20 cellular contexts compared by ENCODE assay signal in genomic region chr14:57961793-57962075, GRCh38.
DNase-seq lines count a peak whose midpoint lies in the region; ATAC-seq and TF ChIP-seq lines count a peak whose summit lies in the region.
"Had no signal": no experiment of that assay in that cellular context is flagged by ENCODE, and none has a peak within 500 bp of the region (broad histone marks: within the 10 kb centered on the region; RNA-seq: fewer than 3 reads in every experiment).

No MANE protein-coding gene starts in this region.

- H3K36me3 ChIP-seq in GM23338 (ENCODE audit: insufficient read depth) (no peaks in the 10 kb centered on the region), esophagus muscularis mucosa (no peaks in the 10 kb centered on the region), neuronal stem cell (replicated peaks in 1 of 2; ENCODE audit: control insufficient read depth in 2 of 2, insufficient read depth in 2 of 2, low read length in 2 of 2) (no peaks in the 10 kb centered on the region), uterus (no peaks in the 10 kb centered on the region), osteoblast (ENCODE audit: insufficient read depth, low read length) (no peaks in the 10 kb centered on the region)

- H3K27me3 ChIP-seq in GM23338 (ENCODE audit: insufficient read depth) = no peaks in the 10 kb centered on the region
- no peaks in the 10 kb centered on the region for H3K27me3 ChIP-seq in esophagus muscularis mucosa
- H3K27me3 ChIP-seq in neuronal stem cell (ENCODE audit: control insufficient read depth in 3 of 3, insufficient read depth in 3 of 3, low read depth in 1 of 3, low read length in 3 of 3) = peaks cover 0 to 15% (median 0%) of the 10 kb centered on the region in 3 experiments
- H3K27me3 ChIP-seq in uterus = no peaks in the 10 kb centered on the region
- H3K27me3 ChIP-seq in osteoblast (ENCODE audit: insufficient read depth, low read length) = no peaks in the 10 kb centered on the region

- H3K4me2 ChIP-seq in GM23338 = no peak overlapping the region
- no peak overlapping the region for H3K4me2 ChIP-seq in neuronal stem cell (ENCODE audit: insufficient read depth, low read length, poor library complexity, severe bottlenecking)
- H3K4me2 ChIP-seq in osteoblast (ENCODE audit: insufficient read depth, low read length) = no peak overlapping the region
- H3K4me2 ChIP-seq: KMS-11 had no signal

- H4K91ac ChIP-seq in neuronal stem cell (ENCODE audit: low read depth, low read length, poor library complexity) = no peak overlapping the region

- TF ChIP-seq EP300 in esophagus muscularis mucosa (IDR thresholded peaks at IDR 0.05) = no peak

- no peak overlapping the region for H2AK5ac ChIP-seq in neuronal stem cell (ENCODE audit: low read depth, low read length)

- H3K9me3 Mint-ChIP-seq in GM23338 = no peaks in the 10 kb centered on the region; the same call in 2 of the 3 replicates
- H3K9me3 Mint-ChIP-seq: CD8-positive, alpha-beta memory T cell had no signal

- H3K79me1 ChIP-seq in neuronal stem cell (ENCODE audit: low read depth, low read length) = no peaks in the 10 kb centered on the region

- H3K9me2 ChIP-seq in GM23338 (ENCODE audit: insufficient read depth) = no peaks in the 10 kb centered on the region

- TF ChIP-seq CTCF in GM23338 (conservative IDR thresholded peaks at IDR 0.05; ENCODE audit: low read depth in 2 of 2) = no peak
- TF ChIP-seq CTCF in esophagus muscularis mucosa (IDR thresholded peaks at IDR 0.05) = no peak
- TF ChIP-seq CTCF in uterus (IDR thresholded peaks at IDR 0.05) = no peak
- no peak for TF ChIP-seq CTCF in osteoblast (IDR thresholded peaks at IDR 0.05; ENCODE audit: extremely low read depth, low read depth, low read length)

- intact Hi-C loops in esophagus muscularis mucosa (cut with DNase I) (no loop called here), uterus (cut with DNase I; ENCODE audit: low total_unique reads) (no loop called here)

- peaks cover 13% of the 10 kb centered on the region for H3K27me3 Mint-ChIP-seq in GM23338 (ENCODE audit: insufficient read depth, low read depth, poor library complexity)

- H2BK120ac ChIP-seq in neuronal stem cell (ENCODE audit: low read depth, low read length) = no peak overlapping the region

- no peak overlapping the region for H3K23ac ChIP-seq in neuronal stem cell (ENCODE audit: low read depth, low read length, poor library complexity)

- H3K36me3 Mint-ChIP-seq in GM23338 (ENCODE audit: low read depth) = no peaks in the 10 kb centered on the region
- H3K36me3 Mint-ChIP-seq: CD8-positive, alpha-beta memory T cell had no signal

- peaks cover 27% of the 10 kb centered on the region for H3K4me1 Mint-ChIP-seq in GM23338
- H3K4me1 Mint-ChIP-seq: CD8-positive, alpha-beta memory T cell had no signal

- H3K4ac ChIP-seq in neuronal stem cell (ENCODE audit: low read length) = no peak overlapping the region

- ATAC-seq in GM23338 (no peak), GM21367 (IDR thresholded peaks at IDR 0.05; ENCODE audit: unreplicated experiment) (no peak)
- ATAC-seq: Right ventricle myocardium inferior had no signal

- no peak overlapping the region for H3K14ac ChIP-seq in neuronal stem cell (ENCODE audit: low read length)

- no peak overlapping the region for H2BK12ac ChIP-seq in neuronal stem cell (ENCODE audit: low read length)

- peak overlapping the region; percentile 56; the same call in 1 of the 2 replicates for H2AFZ ChIP-seq in GM23338
- peak overlapping the region; percentile 82 for H2AFZ ChIP-seq in neuronal stem cell (ENCODE audit: low read length)
- no peak overlapping the region for H2AFZ ChIP-seq in osteoblast (ENCODE audit: low read length)

- 48% methylated on average over 2 of the region's 2 CpGs for WGBS in esophagus muscularis mucosa
- WGBS in neuronal stem cell (ENCODE audit: extremely low coverage in 2 of 2, insufficient read length in 2 of 2, insufficient replicate concordance in 1 of 2), 2 donors = no CpG with 5 or more reads among the region's 2 CpGs

- H4K8ac ChIP-seq in neuronal stem cell (ENCODE audit: low read depth, low read length) = no peak overlapping the region

- H2BK5ac ChIP-seq in neuronal stem cell (ENCODE audit: low read length) = no peak overlapping the region

- DNase-seq in GM23338 (ENCODE audit: low spot score) (no peak), esophagus muscularis mucosa (ENCODE audit: extremely low spot score) (peak; percentile 66), neuronal stem cell (ENCODE audit: low spot score) (no peak), uterus (no peak), osteoblast (ENCODE audit: insufficient read length, low spot score, missing footprints) (no peak)
- DNase-seq in activated CD4-positive, alpha-beta T cell treated with anti-CD3 and anti-CD28 coated beads, Interleukin-2, amount 50 U/mL, for 1 hour = no peak
- DNase-seq: Calu3; CD8-positive, alpha-beta memory T cell; DMS153; IMR-90; NCI-H1105; NCI-H146; NCI-H2029; NCI-H345; NCI-H524 treated with DMSO at 0.1 percent for 48 hours; OCI-M1 had no signal

- no peak overlapping the region for H3K4me3 Mint-ChIP-seq in GM23338
- H3K4me3 Mint-ChIP-seq: CD8-positive, alpha-beta memory T cell had no signal

- H3F3A ChIP-seq in GM23338 (replicated peaks; ENCODE audit: low read depth) = no peaks in the 10 kb centered on the region

- no peaks in the 10 kb centered on the region for H3K79me2 ChIP-seq in GM23338 (replicated peaks; ENCODE audit: insufficient read depth)
- H3K79me2 ChIP-seq in osteoblast (ENCODE audit: insufficient read depth, low read length) = no peaks in the 10 kb centered on the region

- no peak overlapping the region for H3K18ac ChIP-seq in neuronal stem cell (ENCODE audit: low read length)

- H3K27ac Mint-ChIP-seq in GM23338 = no peak overlapping the region
- H3K27ac Mint-ChIP-seq: CD8-positive, alpha-beta memory T cell had no signal

- H4K20me1 ChIP-seq in GM23338 (replicated peaks; ENCODE audit: insufficient read depth) (no peaks in the 10 kb centered on the region), osteoblast (ENCODE audit: insufficient read depth, low read length) (no peaks in the 10 kb centered on the region)

- peaks cover 14% of the 10 kb centered on the region for H3K4me1 ChIP-seq in GM23338 (ENCODE audit: insufficient read depth)
- H3K4me1 ChIP-seq in esophagus muscularis mucosa = peaks cover 4 to 32% (median 28%) of the 10 kb centered on the region in 4 donors
- H3K4me1 ChIP-seq in neuronal stem cell (ENCODE audit: control insufficient read depth in 2 of 2, insufficient read depth in 1 of 2, low read depth in 1 of 2, low read length in 2 of 2) = peaks cover 12 to 16% of the 10 kb centered on the region in 2 donors
- peaks cover 0 to 12% of the 10 kb centered on the region in 2 donors for H3K4me1 ChIP-seq in uterus
- no peaks in the 10 kb centered on the region for H3K4me1 ChIP-seq in osteoblast (ENCODE audit: insufficient read depth, low read length)

- no peak overlapping the region for H2BK15ac ChIP-seq in neuronal stem cell (ENCODE audit: low read length)

- H3K27ac ChIP-seq in GM23338 (ENCODE audit: low read depth) (no peak overlapping the region), esophagus muscularis mucosa (replicated peaks in 1 of 4) (peak overlapping the region in 1 of 4 donors; percentile 2), neuronal stem cell (replicated peaks; ENCODE audit: low read length) (no peak overlapping the region), uterus (peak overlapping the region; percentile 58 to 85), osteoblast (ENCODE audit: low read depth, low read length) (no peak overlapping the region)
- H3K27ac ChIP-seq: C4-2B, KMS-11 had no signal

- H3K9me3 ChIP-seq in esophagus muscularis mucosa = no peaks in the 10 kb centered on the region
- no peaks in the 10 kb centered on the region for H3K9me3 ChIP-seq in neuronal stem cell (replicated peaks in 1 of 2; ENCODE audit: control insufficient read depth in 2 of 2, insufficient read depth in 1 of 2, low read depth in 1 of 2, low read length in 2 of 2)
- H3K9me3 ChIP-seq in uterus = no peaks in the 10 kb centered on the region
- H3K9me3 ChIP-seq in osteoblast (ENCODE audit: low read depth, low read length) = no peaks in the 10 kb centered on the region

- H3K4me3 ChIP-seq in GM23338 (no peak overlapping the region), esophagus muscularis mucosa (no peak overlapping the region), neuronal stem cell (ENCODE audit: low read length in 2 of 2) (no peak overlapping the region), uterus (no peak overlapping the region), osteoblast (ENCODE audit: insufficient read depth, low read length) (no peak overlapping the region)

- no peak overlapping the region for H3K9ac ChIP-seq in neuronal stem cell (ENCODE audit: low read depth, low read length, poor library complexity)
- H3K9ac ChIP-seq: KMS-11 had no signal

- TF ChIP-seq POLR2A in esophagus muscularis mucosa (IDR thresholded peaks at IDR 0.05; ENCODE audit: low read depth) (no peak), uterus (IDR thresholded peaks at IDR 0.05) (no peak)

TF ChIP-seq in GM23338, 12 proteins besides CTCF, POLR2A, EP300 and RAD21:
- TF ChIP-seq POLR2AphosphoS5 (IDR thresholded peaks at IDR 0.05; ENCODE audit: low read depth) (no peak), ETS1 (IDR thresholded peaks at IDR 0.05) (no peak), STAT1 (IDR thresholded peaks at IDR 0.05; ENCODE audit: unreplicated experiment) (no peak)
TF ChIP-seq in GM23338: peak in this region for 0.

Comparison
In these comparisons a context has a peak if more than half of its experiments do, and no peak if none do; other contexts are left out.
1. H3K27ac ChIP-seq: peak in uterus (2 of 2); none in GM23338 (single experiment), neuronal stem cell (single experiment) and osteoblast (single experiment).